In the genomic region with DNA sequence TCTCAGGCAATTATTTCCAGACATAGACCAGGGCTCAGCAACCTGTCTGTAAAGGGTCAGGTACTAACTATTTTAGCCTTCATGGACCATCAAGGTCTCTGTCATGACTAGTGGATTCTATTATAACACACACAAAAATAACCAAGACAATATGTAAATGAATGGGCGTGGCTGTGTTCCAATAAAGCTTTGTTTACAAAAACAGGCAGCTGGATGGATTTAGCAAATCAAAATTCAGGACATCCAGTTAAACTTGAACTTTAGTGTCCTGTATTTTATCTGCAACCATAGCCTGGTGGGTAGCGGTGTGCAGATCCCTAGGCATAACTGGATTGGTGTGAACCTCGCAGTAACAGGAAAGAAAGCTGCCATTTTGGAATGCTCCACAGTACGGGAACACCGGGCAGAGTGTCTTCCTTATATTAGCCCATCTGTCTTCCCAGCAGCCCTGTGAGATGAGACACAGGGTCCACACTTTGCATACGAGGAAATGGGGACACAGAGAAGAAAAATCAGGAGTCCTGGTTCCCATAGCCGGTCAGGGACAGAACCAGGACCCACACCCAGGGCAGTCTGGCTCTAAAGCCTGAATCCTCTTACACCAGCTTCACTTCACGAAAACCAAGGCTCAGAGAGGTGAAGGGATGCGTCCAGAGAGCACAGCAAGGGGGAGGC, we compare ENCODE assay signal across 1 cellular context.
TF ChIP-seq lines count a peak whose summit lies in the region.

No MANE protein-coding gene starts in this region.

TF ChIP-seq in HepG2, 621 proteins besides CTCF, POLR2A, EP300 and RAD21:
- TF ChIP-seq ZNF768 (CRISPR knock-in tag; IDR thresholded peaks at IDR 0.05) (peak; percentile 82; the same call in 1 of the 2 replicates), SOX6 (IDR thresholded peaks at IDR 0.05) (no peak), SOX6 (CRISPR knock-in tag; IDR thresholded peaks at IDR 0.05) (no peak)
TF ChIP-seq in HepG2: peak in this region for 1.
